In genomic region chr2:222904557-222905258, GRCh38 we compare ENCODE assay signal across 1 cellular context.
TF ChIP-seq lines count a peak whose summit lies in the region.

No MANE protein-coding gene starts in this region.

TF ChIP-seq in IMR-90, 13 proteins besides CTCF, POLR2A, EP300 and RAD21:
- TF ChIP-seq USF2 (IDR thresholded peaks at IDR 0.05; ENCODE audit: low read depth, low read length) (no peak), RFX5 (IDR thresholded peaks at IDR 0.05; ENCODE audit: low read depth, low read length) (no peak), MAFK (IDR thresholded peaks at IDR 0.05; ENCODE audit: low read depth, low read length) (peak; percentile 63; the same call in 1 of the 2 replicates), FOS (IDR thresholded peaks at IDR 0.05; ENCODE audit: low read depth, low read length) (peak; percentile 95), CEBPB (IDR thresholded peaks at IDR 0.05; ENCODE audit: low read depth, low read length) (peak; percentile 19; the same call in 1 of the 2 replicates), RCOR1 (IDR thresholded peaks at IDR 0.05; ENCODE audit: insufficient replicate concordance, low read length) (peak; percentile 15), NFE2L2 (IDR thresholded peaks at IDR 0.05; ENCODE audit: low read depth, low read length) (peak; percentile 46; the same call in 1 of the 2 replicates)
